ENCODE assay signal across 19 cellular contexts in the genomic region with DNA sequence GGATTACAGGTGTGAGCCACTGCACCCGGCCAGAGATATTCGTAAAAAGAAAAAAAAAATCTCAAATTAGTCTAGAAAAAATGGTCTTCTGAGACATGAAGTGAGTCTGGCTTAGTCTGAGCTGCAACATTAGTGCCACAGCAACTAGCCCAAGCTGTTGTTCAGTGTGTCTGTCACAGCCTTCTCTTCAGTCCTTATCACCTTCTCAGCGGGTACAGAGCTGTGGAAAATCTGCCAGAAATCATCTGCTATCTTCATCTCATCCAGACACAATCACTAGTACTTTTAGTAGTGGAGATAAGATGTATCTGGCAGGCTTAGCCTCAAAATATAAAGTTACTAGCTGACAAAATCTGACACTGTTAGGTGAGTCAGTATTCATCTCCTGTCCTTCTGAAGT.
"Had no signal": no experiment of that assay in that cellular context is flagged by ENCODE, and none has a peak within 500 bp of the region (broad histone marks: within the 10 kb centered on the region; RNA-seq: fewer than 3 reads in every experiment).

No MANE protein-coding gene starts in this region.

- H3K4me1 ChIP-seq: left lung, parathyroid adenoma, right lobe of liver had no signal

- DNase-seq: activated B cell treated with CpG ODN at 0.5 μM for 24 hours; activated CD4-positive, alpha-beta memory T cell treated with anti-CD3 and anti-CD28 coated beads, Interleukin-2, amount 10 ng/mL, durations not matched to agents 7 days and 5 days; activated CD4-positive, alpha-beta T cell treated with anti-CD3 and anti-CD28 coated beads for 36 hours; activated effector memory CD4-positive, alpha-beta T cell treated with anti-CD3 and anti-CD28 coated beads, Interleukin-2, amount 50 U/mL, for 16 hours; activated naive CD4-positive, alpha-beta T cell treated with anti-CD3 and anti-CD28 coated beads, Interleukin-2, amount 10 ng/mL, durations not matched to agents 7 days and 5 days; activated T-cell treated with anti-CD3 and anti-CD28 coated beads, Interleukin-2, amount 50 U/mL, for 72 hours; amygdala; foreskin fibroblast; left lung; nucleus accumbens; right lobe of liver; stimulated activated CD4-positive, alpha-beta T cell treated with anti-CD3 and anti-CD28 coated beads, Interleukin-2, amount 100 ng/mL, for 24 hours; stimulated activated naive CD8-positive, alpha-beta T cell treated with anti-CD3 and anti-CD28 coated beads, Interleukin-15, amount 100 ng/mL, for 72 hours; T-helper 1 cell had no signal

- H3K9ac ChIP-seq: parathyroid adenoma had no signal

- H3K4me3 Mint-ChIP-seq: activated B cell treated with CpG ODN at 0.5 μM for 24 hours; activated CD4-positive, alpha-beta memory T cell treated with anti-CD3 and anti-CD28 coated beads, Interleukin-2, amount 10 ng/mL, durations not matched to agents 7 days and 5 days; activated CD4-positive, alpha-beta T cell treated with anti-CD3 and anti-CD28 coated beads for 36 hours; activated naive CD4-positive, alpha-beta T cell treated with anti-CD3 and anti-CD28 coated beads, Interleukin-2, amount 10 ng/mL, durations not matched to agents 7 days and 5 days; activated T-cell treated with anti-CD3 and anti-CD28 coated beads, Interleukin-2, amount 50 U/mL, for 72 hours; nephron; stimulated activated effector memory CD8-positive, alpha-beta T cell treated with anti-CD3 and anti-CD28 coated beads, Interleukin-12 subunit alpha, Interleukin-12 subunit beta, amount 100 ng/mL, for 72 hours; stimulated activated naive CD8-positive, alpha-beta T cell treated with anti-CD3 and anti-CD28 coated beads, Interleukin-15, amount 100 ng/mL, for 72 hours had no signal

- H3K4me3 ChIP-seq: left lung, right lobe of liver, skin epidermis, tibial nerve had no signal

- H3K9me3 Mint-ChIP-seq: activated B cell treated with CpG ODN at 0.5 μM for 24 hours; activated CD4-positive, alpha-beta memory T cell treated with anti-CD3 and anti-CD28 coated beads, Interleukin-2, amount 10 ng/mL, durations not matched to agents 7 days and 5 days; activated naive CD4-positive, alpha-beta T cell treated with anti-CD3 and anti-CD28 coated beads, Interleukin-2, amount 10 ng/mL, durations not matched to agents 7 days and 5 days; activated T-cell treated with anti-CD3 and anti-CD28 coated beads, Interleukin-2, amount 50 U/mL, for 72 hours; nephron; stimulated activated effector memory CD8-positive, alpha-beta T cell treated with anti-CD3 and anti-CD28 coated beads, Interleukin-12 subunit alpha, Interleukin-12 subunit beta, amount 100 ng/mL, for 72 hours; stimulated activated naive CD8-positive, alpha-beta T cell treated with anti-CD3 and anti-CD28 coated beads, Interleukin-15, amount 100 ng/mL, for 72 hours had no signal

- H3K27me3 ChIP-seq: left lung, right lobe of liver, tibial nerve had no signal

- H3K9me3 ChIP-seq: left lung, right lobe of liver, tibial nerve had no signal

- H3K4me1 Mint-ChIP-seq: activated CD4-positive, alpha-beta memory T cell treated with anti-CD3 and anti-CD28 coated beads, Interleukin-2, amount 10 ng/mL, durations not matched to agents 7 days and 5 days; activated CD4-positive, alpha-beta T cell treated with anti-CD3 and anti-CD28 coated beads for 36 hours; activated naive CD4-positive, alpha-beta T cell treated with anti-CD3 and anti-CD28 coated beads, Interleukin-2, amount 10 ng/mL, durations not matched to agents 7 days and 5 days; stimulated activated effector memory CD8-positive, alpha-beta T cell treated with anti-CD3 and anti-CD28 coated beads, Interleukin-12 subunit alpha, Interleukin-12 subunit beta, amount 100 ng/mL, for 72 hours; stimulated activated naive CD8-positive, alpha-beta T cell treated with anti-CD3 and anti-CD28 coated beads, Interleukin-15, amount 100 ng/mL, for 72 hours had no signal

- H3K79me2 ChIP-seq: parathyroid adenoma had no signal

- H3K27me3 Mint-ChIP-seq: activated B cell treated with CpG ODN at 0.5 μM for 24 hours; activated CD4-positive, alpha-beta memory T cell treated with anti-CD3 and anti-CD28 coated beads, Interleukin-2, amount 10 ng/mL, durations not matched to agents 7 days and 5 days; activated CD4-positive, alpha-beta T cell treated with anti-CD3 and anti-CD28 coated beads for 36 hours; activated naive CD4-positive, alpha-beta T cell treated with anti-CD3 and anti-CD28 coated beads, Interleukin-2, amount 10 ng/mL, durations not matched to agents 7 days and 5 days; stimulated activated naive CD8-positive, alpha-beta T cell treated with anti-CD3 and anti-CD28 coated beads, Interleukin-15, amount 100 ng/mL, for 72 hours had no signal

- H3K27ac Mint-ChIP-seq: activated B cell treated with CpG ODN at 0.5 μM for 24 hours; activated CD4-positive, alpha-beta memory T cell treated with anti-CD3 and anti-CD28 coated beads, Interleukin-2, amount 10 ng/mL, durations not matched to agents 7 days and 5 days; activated CD4-positive, alpha-beta T cell treated with anti-CD3 and anti-CD28 coated beads for 36 hours; activated naive CD4-positive, alpha-beta T cell treated with anti-CD3 and anti-CD28 coated beads, Interleukin-2, amount 10 ng/mL, durations not matched to agents 7 days and 5 days; activated T-cell treated with anti-CD3 and anti-CD28 coated beads, Interleukin-2, amount 50 U/mL, for 72 hours; stimulated activated effector memory CD8-positive, alpha-beta T cell treated with anti-CD3 and anti-CD28 coated beads, Interleukin-12 subunit alpha, Interleukin-12 subunit beta, amount 100 ng/mL, for 72 hours; stimulated activated naive CD8-positive, alpha-beta T cell treated with anti-CD3 and anti-CD28 coated beads, Interleukin-15, amount 100 ng/mL, for 72 hours had no signal

- H2AFZ ChIP-seq: parathyroid adenoma had no signal

- H3K27ac ChIP-seq: left lung, parathyroid adenoma, right lobe of liver, skin epidermis, tibial nerve had no signal

- ATAC-seq: activated CD4-positive, alpha-beta T cell treated with anti-CD3 and anti-CD28 coated beads for 36 hours; activated T-cell treated with anti-CD3 and anti-CD28 coated beads, Interleukin-2, amount 50 U/mL, for 72 hours; left lung; right lobe of liver; stimulated activated effector memory CD8-positive, alpha-beta T cell treated with anti-CD3 and anti-CD28 coated beads, Interleukin-12 subunit alpha, Interleukin-12 subunit beta, amount 100 ng/mL, for 72 hours; stimulated activated naive CD8-positive, alpha-beta T cell treated with anti-CD3 and anti-CD28 coated beads, Interleukin-15, amount 100 ng/mL, for 72 hours had no signal
